1 cellular context compared by ENCODE assay signal in the genomic region with DNA sequence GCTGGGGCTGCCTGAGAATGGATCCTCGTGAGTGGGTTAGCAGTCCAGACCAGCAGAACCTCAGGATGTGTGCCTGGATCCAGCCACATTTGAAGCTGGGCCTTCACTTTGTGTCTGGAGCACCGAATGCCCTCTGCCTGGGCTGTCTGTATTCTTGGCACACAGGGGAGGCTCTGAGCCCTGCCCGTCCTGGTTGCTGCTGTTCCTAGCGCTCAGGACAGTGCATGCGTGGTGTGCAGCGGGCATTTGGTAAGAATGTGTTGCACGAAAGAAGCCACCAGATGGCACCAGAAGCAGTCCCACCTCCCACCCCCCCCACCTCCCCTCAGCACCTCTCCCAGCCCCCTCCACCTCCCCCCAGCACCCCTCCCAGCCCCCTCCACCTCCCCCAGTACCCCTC.
TF ChIP-seq lines count a peak whose summit lies in the region.

No MANE protein-coding gene starts in this region.

TF ChIP-seq in K562, 482 proteins besides CTCF, POLR2A, EP300 and RAD21:
- TF ChIP-seq, protein P1, sequence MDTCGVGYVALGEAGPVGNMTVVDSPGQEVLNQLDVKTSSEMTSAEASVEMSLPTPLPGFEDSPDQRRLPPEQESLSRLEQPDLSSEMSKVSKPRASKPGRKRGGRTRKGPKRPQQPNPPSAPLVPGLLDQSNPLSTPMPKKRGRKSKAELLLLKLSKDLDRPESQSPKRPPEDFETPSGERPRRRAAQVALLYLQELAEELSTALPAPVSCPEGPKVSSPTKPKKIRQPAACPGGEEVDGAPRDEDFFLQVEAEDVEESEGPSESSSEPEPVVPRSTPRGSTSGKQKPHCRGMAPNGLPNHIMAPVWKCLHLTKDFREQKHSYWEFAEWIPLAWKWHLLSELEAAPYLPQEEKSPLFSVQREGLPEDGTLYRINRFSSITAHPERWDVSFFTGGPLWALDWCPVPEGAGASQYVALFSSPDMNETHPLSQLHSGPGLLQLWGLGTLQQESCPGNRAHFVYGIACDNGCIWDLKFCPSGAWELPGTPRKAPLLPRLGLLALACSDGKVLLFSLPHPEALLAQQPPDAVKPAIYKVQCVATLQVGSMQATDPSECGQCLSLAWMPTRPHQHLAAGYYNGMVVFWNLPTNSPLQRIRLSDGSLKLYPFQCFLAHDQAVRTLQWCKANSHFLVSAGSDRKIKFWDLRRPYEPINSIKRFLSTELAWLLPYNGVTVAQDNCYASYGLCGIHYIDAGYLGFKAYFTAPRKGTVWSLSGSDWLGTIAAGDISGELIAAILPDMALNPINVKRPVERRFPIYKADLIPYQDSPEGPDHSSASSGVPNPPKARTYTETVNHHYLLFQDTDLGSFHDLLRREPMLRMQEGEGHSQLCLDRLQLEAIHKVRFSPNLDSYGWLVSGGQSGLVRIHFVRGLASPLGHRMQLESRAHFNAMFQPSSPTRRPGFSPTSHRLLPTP (IDR thresholded peaks at IDR 0.05; ENCODE audit: borderline replicate concordance, extremely low read depth, insufficient read length) = no peak
- TF ChIP-seq ZNF23 (CRISPR knock-in tag; IDR thresholded peaks at IDR 0.05) = no peak
- no peak for TF ChIP-seq STAT5A (IDR thresholded peaks at IDR 0.05; ENCODE audit: borderline replicate concordance, low read length)
- TF ChIP-seq, protein P2, sequence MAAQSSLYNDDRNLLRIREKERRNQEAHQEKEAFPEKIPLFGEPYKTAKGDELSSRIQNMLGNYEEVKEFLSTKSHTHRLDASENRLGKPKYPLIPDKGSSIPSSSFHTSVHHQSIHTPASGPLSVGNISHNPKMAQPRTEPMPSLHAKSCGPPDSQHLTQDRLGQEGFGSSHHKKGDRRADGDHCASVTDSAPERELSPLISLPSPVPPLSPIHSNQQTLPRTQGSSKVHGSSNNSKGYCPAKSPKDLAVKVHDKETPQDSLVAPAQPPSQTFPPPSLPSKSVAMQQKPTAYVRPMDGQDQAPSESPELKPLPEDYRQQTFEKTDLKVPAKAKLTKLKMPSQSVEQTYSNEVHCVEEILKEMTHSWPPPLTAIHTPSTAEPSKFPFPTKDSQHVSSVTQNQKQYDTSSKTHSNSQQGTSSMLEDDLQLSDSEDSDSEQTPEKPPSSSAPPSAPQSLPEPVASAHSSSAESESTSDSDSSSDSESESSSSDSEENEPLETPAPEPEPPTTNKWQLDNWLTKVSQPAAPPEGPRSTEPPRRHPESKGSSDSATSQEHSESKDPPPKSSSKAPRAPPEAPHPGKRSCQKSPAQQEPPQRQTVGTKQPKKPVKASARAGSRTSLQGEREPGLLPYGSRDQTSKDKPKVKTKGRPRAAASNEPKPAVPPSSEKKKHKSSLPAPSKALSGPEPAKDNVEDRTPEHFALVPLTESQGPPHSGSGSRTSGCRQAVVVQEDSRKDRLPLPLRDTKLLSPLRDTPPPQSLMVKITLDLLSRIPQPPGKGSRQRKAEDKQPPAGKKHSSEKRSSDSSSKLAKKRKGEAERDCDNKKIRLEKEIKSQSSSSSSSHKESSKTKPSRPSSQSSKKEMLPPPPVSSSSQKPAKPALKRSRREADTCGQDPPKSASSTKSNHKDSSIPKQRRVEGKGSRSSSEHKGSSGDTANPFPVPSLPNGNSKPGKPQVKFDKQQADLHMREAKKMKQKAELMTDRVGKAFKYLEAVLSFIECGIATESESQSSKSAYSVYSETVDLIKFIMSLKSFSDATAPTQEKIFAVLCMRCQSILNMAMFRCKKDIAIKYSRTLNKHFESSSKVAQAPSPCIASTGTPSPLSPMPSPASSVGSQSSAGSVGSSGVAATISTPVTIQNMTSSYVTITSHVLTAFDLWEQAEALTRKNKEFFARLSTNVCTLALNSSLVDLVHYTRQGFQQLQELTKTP (IDR thresholded peaks at IDR 0.05; ENCODE audit: low read depth in 1 of 2, partially characterized antibody in 2 of 2) = no peak
- no peak for TF ChIP-seq BRF1 (IDR thresholded peaks at IDR 0.05; ENCODE audit: borderline replicate concordance, extremely low read depth, insufficient read length)
- no peak for TF ChIP-seq FOXJ2 (tag; IDR thresholded peaks at IDR 0.05)
- TF ChIP-seq MECOM (CRISPR knock-in tag; IDR thresholded peaks at IDR 0.05) = no peak
- no peak for TF ChIP-seq EZH2 (IDR thresholded peaks at IDR 0.05; ENCODE audit: borderline replicate concordance, low read depth, low read length)
- TF ChIP-seq, protein P3, sequence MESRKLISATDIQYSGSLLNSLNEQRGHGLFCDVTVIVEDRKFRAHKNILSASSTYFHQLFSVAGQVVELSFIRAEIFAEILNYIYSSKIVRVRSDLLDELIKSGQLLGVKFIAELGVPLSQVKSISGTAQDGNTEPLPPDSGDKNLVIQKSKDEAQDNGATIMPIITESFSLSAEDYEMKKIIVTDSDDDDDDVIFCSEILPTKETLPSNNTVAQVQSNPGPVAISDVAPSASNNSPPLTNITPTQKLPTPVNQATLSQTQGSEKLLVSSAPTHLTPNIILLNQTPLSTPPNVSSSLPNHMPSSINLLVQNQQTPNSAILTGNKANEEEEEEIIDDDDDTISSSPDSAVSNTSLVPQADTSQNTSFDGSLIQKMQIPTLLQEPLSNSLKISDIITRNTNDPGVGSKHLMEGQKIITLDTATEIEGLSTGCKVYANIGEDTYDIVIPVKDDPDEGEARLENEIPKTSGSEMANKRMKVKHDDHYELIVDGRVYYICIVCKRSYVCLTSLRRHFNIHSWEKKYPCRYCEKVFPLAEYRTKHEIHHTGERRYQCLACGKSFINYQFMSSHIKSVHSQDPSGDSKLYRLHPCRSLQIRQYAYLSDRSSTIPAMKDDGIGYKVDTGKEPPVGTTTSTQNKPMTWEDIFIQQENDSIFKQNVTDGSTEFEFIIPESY (CRISPR knock-in tag; IDR thresholded peaks at IDR 0.05) = 0 out of 2 replicates have a peak, but pooled peaks have one; percentile 35
- TF ChIP-seq ESRRB (CRISPR knock-in tag; IDR thresholded peaks at IDR 0.05; ENCODE audit: borderline replicate concordance) = no peak
- no peak for TF ChIP-seq YY1 (IDR thresholded peaks at IDR 0.05; ENCODE audit: borderline replicate concordance in 1 of 3, control insufficient read depth in 1 of 3, extremely low read depth in 1 of 3, insufficient read depth in 3 of 3, insufficient read length in 1 of 3, insufficient replicate concordance in 2 of 3, low read depth in 1 of 3, low read length in 2 of 3)
- no peak for TF ChIP-seq TOE1 (IDR thresholded peaks at IDR 0.05; ENCODE audit: borderline replicate concordance)
- TF ChIP-seq TOE1 (CRISPR knock-in tag; IDR thresholded peaks at IDR 0.05; ENCODE audit: borderline replicate concordance, low read depth) = no peak
- TF ChIP-seq, protein P4, sequence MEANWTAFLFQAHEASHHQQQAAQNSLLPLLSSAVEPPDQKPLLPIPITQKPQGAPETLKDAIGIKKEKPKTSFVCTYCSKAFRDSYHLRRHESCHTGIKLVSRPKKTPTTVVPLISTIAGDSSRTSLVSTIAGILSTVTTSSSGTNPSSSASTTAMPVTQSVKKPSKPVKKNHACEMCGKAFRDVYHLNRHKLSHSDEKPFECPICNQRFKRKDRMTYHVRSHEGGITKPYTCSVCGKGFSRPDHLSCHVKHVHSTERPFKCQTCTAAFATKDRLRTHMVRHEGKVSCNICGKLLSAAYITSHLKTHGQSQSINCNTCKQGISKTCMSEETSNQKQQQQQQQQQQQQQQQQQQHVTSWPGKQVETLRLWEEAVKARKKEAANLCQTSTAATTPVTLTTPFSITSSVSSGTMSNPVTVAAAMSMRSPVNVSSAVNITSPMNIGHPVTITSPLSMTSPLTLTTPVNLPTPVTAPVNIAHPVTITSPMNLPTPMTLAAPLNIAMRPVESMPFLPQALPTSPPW (CRISPR knock-in tag; IDR thresholded peaks at IDR 0.05) = peak; percentile 60
- no peak for TF ChIP-seq RFX7 (CRISPR knock-in tag; IDR thresholded peaks at IDR 0.05)
- no peak for TF ChIP-seq MIER1 (IDR thresholded peaks at IDR 0.05; ENCODE audit: low read depth)
- TF ChIP-seq, protein P5, sequence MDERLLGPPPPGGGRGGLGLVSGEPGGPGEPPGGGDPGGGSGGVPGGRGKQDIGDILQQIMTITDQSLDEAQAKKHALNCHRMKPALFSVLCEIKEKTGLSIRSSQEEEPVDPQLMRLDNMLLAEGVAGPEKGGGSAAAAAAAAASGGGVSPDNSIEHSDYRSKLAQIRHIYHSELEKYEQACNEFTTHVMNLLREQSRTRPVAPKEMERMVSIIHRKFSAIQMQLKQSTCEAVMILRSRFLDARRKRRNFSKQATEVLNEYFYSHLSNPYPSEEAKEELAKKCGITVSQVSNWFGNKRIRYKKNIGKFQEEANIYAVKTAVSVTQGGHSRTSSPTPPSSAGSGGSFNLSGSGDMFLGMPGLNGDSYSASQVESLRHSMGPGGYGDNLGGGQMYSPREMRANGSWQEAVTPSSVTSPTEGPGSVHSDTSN (CRISPR knock-in tag; IDR thresholded peaks at IDR 0.05; ENCODE audit: low read depth) = no peak
- TF ChIP-seq, protein P5 (tag; conservative IDR thresholded peaks at IDR 0.05; ENCODE audit: low read depth) = no peak
- TF ChIP-seq ZNF124 (CRISPR knock-in tag; IDR thresholded peaks at IDR 0.05) = no peak
- no peak for TF ChIP-seq ADNP (tag; IDR thresholded peaks at IDR 0.05)
- no peak for TF ChIP-seq POLR2AphosphoS2 (IDR thresholded peaks at IDR 0.05; ENCODE audit: low read length)
- TF ChIP-seq, protein P6, sequence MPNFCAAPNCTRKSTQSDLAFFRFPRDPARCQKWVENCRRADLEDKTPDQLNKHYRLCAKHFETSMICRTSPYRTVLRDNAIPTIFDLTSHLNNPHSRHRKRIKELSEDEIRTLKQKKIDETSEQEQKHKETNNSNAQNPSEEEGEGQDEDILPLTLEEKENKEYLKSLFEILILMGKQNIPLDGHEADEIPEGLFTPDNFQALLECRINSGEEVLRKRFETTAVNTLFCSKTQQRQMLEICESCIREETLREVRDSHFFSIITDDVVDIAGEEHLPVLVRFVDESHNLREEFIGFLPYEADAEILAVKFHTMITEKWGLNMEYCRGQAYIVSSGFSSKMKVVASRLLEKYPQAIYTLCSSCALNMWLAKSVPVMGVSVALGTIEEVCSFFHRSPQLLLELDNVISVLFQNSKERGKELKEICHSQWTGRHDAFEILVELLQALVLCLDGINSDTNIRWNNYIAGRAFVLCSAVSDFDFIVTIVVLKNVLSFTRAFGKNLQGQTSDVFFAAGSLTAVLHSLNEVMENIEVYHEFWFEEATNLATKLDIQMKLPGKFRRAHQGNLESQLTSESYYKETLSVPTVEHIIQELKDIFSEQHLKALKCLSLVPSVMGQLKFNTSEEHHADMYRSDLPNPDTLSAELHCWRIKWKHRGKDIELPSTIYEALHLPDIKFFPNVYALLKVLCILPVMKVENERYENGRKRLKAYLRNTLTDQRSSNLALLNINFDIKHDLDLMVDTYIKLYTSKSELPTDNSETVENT (CRISPR knock-in tag; IDR thresholded peaks at IDR 0.05) = no peak
- TF ChIP-seq SNIP1 (IDR thresholded peaks at IDR 0.05; ENCODE audit: low read depth) = no peak
- 0 out of 4 replicates have a peak, but pooled peaks of 1 of the 2 experiments have one; percentile 19 for TF ChIP-seq NRF1 (conservative IDR thresholded peaks at IDR 0.05 in 1 of 2, IDR thresholded peaks at IDR 0.05 in 1 of 2)
- TF ChIP-seq HDAC2 (IDR thresholded peaks at IDR 0.05) = no peak
- TF ChIP-seq, protein P7, sequence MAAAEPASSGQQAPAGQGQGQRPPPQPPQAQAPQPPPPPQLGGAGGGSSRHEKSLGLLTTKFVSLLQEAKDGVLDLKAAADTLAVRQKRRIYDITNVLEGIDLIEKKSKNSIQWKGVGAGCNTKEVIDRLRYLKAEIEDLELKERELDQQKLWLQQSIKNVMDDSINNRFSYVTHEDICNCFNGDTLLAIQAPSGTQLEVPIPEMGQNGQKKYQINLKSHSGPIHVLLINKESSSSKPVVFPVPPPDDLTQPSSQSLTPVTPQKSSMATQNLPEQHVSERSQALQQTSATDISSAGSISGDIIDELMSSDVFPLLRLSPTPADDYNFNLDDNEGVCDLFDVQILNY (CRISPR knock-in tag; IDR thresholded peaks at IDR 0.05) = no peak
- no peak for TF ChIP-seq CSDE1 (IDR thresholded peaks at IDR 0.05)
- TF ChIP-seq TEAD1 (CRISPR knock-in tag; IDR thresholded peaks at IDR 0.05) = no peak
- no peak for TF ChIP-seq PYGO2 (tag; IDR thresholded peaks at IDR 0.05)
- no peak for TF ChIP-seq TEAD2 (tag; IDR thresholded peaks at IDR 0.05)
- TF ChIP-seq, protein P8, sequence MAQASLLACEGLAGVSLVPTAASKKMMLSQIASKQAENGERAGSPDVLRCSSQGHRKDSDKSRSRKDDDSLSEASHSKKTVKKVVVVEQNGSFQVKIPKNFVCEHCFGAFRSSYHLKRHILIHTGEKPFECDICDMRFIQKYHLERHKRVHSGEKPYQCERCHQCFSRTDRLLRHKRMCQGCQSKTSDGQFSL (CRISPR knock-in tag; IDR thresholded peaks at IDR 0.05) = peak; percentile 82
- TF ChIP-seq, protein P8 (tag; IDR thresholded peaks at IDR 0.05) = no peak
- no peak for TF ChIP-seq MCM3 (IDR thresholded peaks at IDR 0.05)
